26 cellular contexts compared by ENCODE assay signal in genomic region chr6:81859884-81860283, GRCh38.
A peak's percentile ranks its signal among the peaks of the same experiment; 100 is the strongest.
DNase-seq lines count a peak whose midpoint lies in the region; ATAC-seq and TF ChIP-seq lines count a peak whose summit lies in the region.
"Had no signal": no experiment of that assay in that cellular context is flagged by ENCODE, and none has a peak within 500 bp of the region (broad histone marks: within the 10 kb centered on the region; RNA-seq: fewer than 3 reads in every experiment).

No MANE protein-coding gene starts in this region.

- H3K4me3 ChIP-seq in fibroblast of pulmonary artery (replicated peaks; ENCODE audit: low read depth, low read length), result no peak overlapping the region
- H3K4me3 ChIP-seq: body of pancreas, left lung, SK-N-MC, skin epidermis, vagina had no signal

- ATAC-seq in sciatic nerve (peak; percentile 30), GM18909 (IDR thresholded peaks at IDR 0.05; ENCODE audit: poor library complexity, unreplicated experiment) (no peak)
- ATAC-seq: body of pancreas; left lung; natural killer cell treated with Interleukin-12 subunit alpha and Interleukin-12 subunit beta and Interleukin-15 and Interleukin-18, amount 100 ng/mL, for 72 hours; T-helper 17 cell had no signal

- DNase-seq in LHCN-M2 (ENCODE audit: low read depth), result peak; percentile 43
- DNase-seq in OCI-M1 (lab: John Stamatoyannopoulos, UW), result peak; percentile 69
- peak; percentile 13 for DNase-seq in fibroblast of pulmonary artery (ENCODE audit: low read depth)
- peak; percentile 64 for DNase-seq in sciatic nerve (ENCODE audit: low spot score)
- no peak for DNase-seq in NCI-H1417 treated with DMSO at 0.1 percent for 48 hours (lab: John Stamatoyannopoulos, UW)
- no peak for DNase-seq in NK-92 treated with Interleukin-12 subunit alpha and Interleukin-12 subunit beta, amount 100 ng/mL, for 24 hours (lab: John Stamatoyannopoulos, UW)
- DNase-seq: activated CD4-positive, alpha-beta T cell treated with anti-CD3 and anti-CD28 coated beads, Interleukin-2, amount 50 U/mL, for 1 hour; activated naive CD8-positive, alpha-beta T cell treated with anti-CD3 and anti-CD28 coated beads for 36 hours; endodermal cell; GF-D8; HCEC 1CT; KG1; left lung; midbrain; NCI-H1092; NCI-H2029; NCI-H446; stimulated activated CD4-positive, alpha-beta T cell treated with anti-CD3 and anti-CD28 coated beads, Interleukin-1b, Interleukin-23, amount 100 ng/mL, for 48 hours; T-helper 17 cell; WERI-Rb-1 had no signal

- TF ChIP-seq CTCF in fibroblast of pulmonary artery (IDR thresholded peaks at IDR 0.05; ENCODE audit: low read length, missing control alignments), result no peak

- intact Hi-C loops in sciatic nerve (cut with DNase I), result no loop called here

Comparison
In these comparisons a context has a peak if more than half of its experiments do, and no peak if none do; other contexts are left out.
1. DNase-seq: peak in LHCN-M2 (single experiment), OCI-M1 (single experiment), fibroblast of pulmonary artery (single experiment) and sciatic nerve (single experiment); none in NCI-H1417 treated with DMSO at 0.1 percent for 48 hours (single experiment) and NK-92 treated with Interleukin-12 subunit alpha and Interleukin-12 subunit beta, amount 100 ng/mL, for 24 hours (single experiment).